8 cellular contexts compared by ENCODE assay signal in the genomic region with DNA sequence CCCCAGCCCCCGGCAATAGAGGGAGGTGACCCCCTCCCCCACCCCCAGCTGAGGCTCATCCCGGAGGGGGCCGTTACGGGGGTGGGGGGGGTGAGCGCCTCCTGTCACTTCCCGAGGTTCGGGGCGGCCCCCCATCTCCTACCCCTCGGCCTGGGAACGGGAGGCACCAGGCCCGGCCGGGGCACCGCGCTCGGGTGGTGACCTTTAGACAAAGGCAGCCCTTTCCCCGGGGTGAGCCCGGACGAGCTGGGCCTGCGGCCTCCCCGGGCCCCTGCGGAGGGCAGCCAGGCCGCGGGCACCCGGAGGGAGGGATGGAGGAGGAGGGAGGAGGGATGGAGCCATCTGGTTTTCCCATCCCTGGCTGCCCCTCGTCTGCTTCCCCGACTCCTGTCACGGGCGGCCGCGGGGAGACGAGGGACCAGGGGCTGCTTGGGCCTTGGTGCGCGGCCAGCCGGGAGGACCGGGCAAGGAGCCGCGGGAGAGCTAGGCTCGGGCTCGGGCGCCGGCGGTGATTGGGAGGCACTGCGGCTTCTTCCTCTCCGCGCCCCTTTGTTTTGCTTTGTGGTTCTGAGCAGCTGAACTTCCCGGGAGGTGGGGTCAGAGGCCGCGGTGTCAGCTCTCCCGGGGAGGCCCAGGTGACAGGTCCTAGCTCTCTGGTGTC. TPM values are rescaled to one million over a fixed set of nuclear protein-coding genes. Genes with fewer than 3 reads are reported as not detected.
DNase-seq lines count a peak whose midpoint lies in the region; ATAC-seq, FAIRE-seq and TF ChIP-seq lines count a peak whose summit lies in the region.

No MANE protein-coding gene starts in this region.

- peak; percentile 58 for DNase-seq in G401 (ENCODE audit: low spot score)
- peak; percentile 37 for DNase-seq in NCI-H146 treated with DMSO at 0.1 percent for 48 hours (lab: John Stamatoyannopoulos, UW; ENCODE audit: unreplicated experiment)
- DNase-seq in activated T-cell treated with anti-CD3 and anti-CD28 coated beads for 24 hours (ENCODE audit: low read depth): peak; percentile 25
- DNase-seq in endothelial cell of umbilical vein (ENCODE audit: low read depth, low spot score): peak; percentile 25
- DNase-seq in stimulated activated naive CD4-positive, alpha-beta T cell (lab: John Stamatoyannopoulos, UW): peak; percentile 12 to 62 (median 40)
- DNase-seq in T1000 (lab: John Stamatoyannopoulos, UW): no peak

- in situ Hi-C loops in G401 (cut with HindIII; ENCODE audit: low sequenced_read_pairs): no loop called here

- H3K9me3 ChIP-seq in endothelial cell of umbilical vein (replicated peaks; ENCODE audit: control insufficient read depth, insufficient read depth, low read length): no peaks in the 10 kb centered on the region
- H3K9me3 ChIP-seq in mononuclear cell (ENCODE audit: low read depth, low read length): no peaks in the 10 kb centered on the region

- POLR2A ChIA-PET in endothelial cell of umbilical vein (lab: Charles Lee): interaction anchor here (1.2 to 1.6 kb wide), 2 partner anchors 10 to 11 kb away, joined by 3 to 7 read pairs; no protein-coding TSS in a partner anchor

- dilution Hi-C loops in endothelial cell of umbilical vein (cut with MboI; ENCODE audit: extremely low pct_ligation_motif_present, low sequenced_read_pairs): no loop called here

- no peaks in the 10 kb centered on the region for H3K27me3 ChIP-seq in endothelial cell of umbilical vein (ENCODE audit: control insufficient read depth in 2 of 2, insufficient read depth in 2 of 2, low read length in 2 of 2)
- no peaks in the 10 kb centered on the region for H3K27me3 ChIP-seq in mononuclear cell (ENCODE audit: insufficient read depth, low read length)

- H3K4me3 ChIP-seq in endothelial cell of umbilical vein (replicated peaks in 1 of 3; ENCODE audit: insufficient read depth in 1 of 3, low read depth in 1 of 3, low read length in 3 of 3) (peak overlapping the region; percentile 72 to 95 (median 89)), mononuclear cell (ENCODE audit: low read length) (peak overlapping the region; percentile 89)

- no peaks in the 10 kb centered on the region for H4K20me1 ChIP-seq in endothelial cell of umbilical vein (replicated peaks; ENCODE audit: control insufficient read depth, extremely low read depth, insufficient read depth, low read length)

- H3K9ac ChIP-seq in endothelial cell of umbilical vein (replicated peaks; ENCODE audit: extremely low read depth, insufficient read depth, low read length): peak overlapping the region; percentile 97

- no TSS peak for BruUV-seq in endothelial cell of umbilical vein (replicated peaks; lab: Mats Ljungman, UMichigan)

- H3K27ac ChIP-seq in endothelial cell of umbilical vein (ENCODE audit: insufficient read depth, low read depth, low read length): peak overlapping the region; percentile 43

- peaks cover 31% of the 10 kb centered on the region for H3K4me1 ChIP-seq in endothelial cell of umbilical vein (ENCODE audit: control insufficient read depth, extremely low read depth, insufficient read depth, low read length)
- peaks cover 31% of the 10 kb centered on the region for H3K4me1 ChIP-seq in mononuclear cell (ENCODE audit: insufficient read depth, low read length)

- ATAC-seq in GM18868 (IDR thresholded peaks at IDR 0.05; ENCODE audit: unreplicated experiment): no peak

- peaks cover 62% of the 10 kb centered on the region for H3K79me2 ChIP-seq in endothelial cell of umbilical vein (ENCODE audit: control insufficient read depth, insufficient read depth, low read length)

- intact Hi-C loops in endothelial cell of umbilical vein (cut with micrococcal nuclease): loop anchor here (5.0 kb wide), 2 partner anchors 173 to 263 kb away; a partner anchor contains a TSS

- TF ChIP-seq POLR2A in endothelial cell of umbilical vein (IDR thresholded peaks at IDR 0.05; ENCODE audit: low read depth, low read length): no peak

- H3K4me2 ChIP-seq in endothelial cell of umbilical vein (ENCODE audit: insufficient read depth, low read length): peak overlapping the region; percentile 70

- TF ChIP-seq CTCF in endothelial cell of umbilical vein (IDR thresholded peaks at IDR 0.05; ENCODE audit: extremely low read depth in 1 of 2, insufficient read depth in 1 of 2, low read depth in 1 of 2, low read length in 2 of 2): no peak

- no peak overlapping the region for H2AFZ ChIP-seq in endothelial cell of umbilical vein (ENCODE audit: low read depth, low read length)

- CTCF ChIA-PET in endothelial cell of umbilical vein (lab: Charles Lee): interaction anchor here (0.6 to 2.2 kb wide), 12 partner anchors 10 to 219 kb away, joined by 3 to 18 read pairs (median 6); a partner anchor contains a TSS

- no peaks in the 10 kb centered on the region for H3K9me1 ChIP-seq in endothelial cell of umbilical vein (replicated peaks; ENCODE audit: control insufficient read depth, extremely low read depth, insufficient read depth, low read length)

- no peaks in the 10 kb centered on the region for H3K36me3 ChIP-seq in endothelial cell of umbilical vein (ENCODE audit: control insufficient read depth in 2 of 2, extremely low read depth in 1 of 2, insufficient read depth in 2 of 2, low read length in 2 of 2)

- FAIRE-seq in endothelial cell of umbilical vein (lab: Jason Lieb, UNC): no peak

TF ChIP-seq in endothelial cell of umbilical vein, 7 proteins besides CTCF, POLR2A, EP300 and RAD21:
- no peak for TF ChIP-seq JUN (IDR thresholded peaks at IDR 0.05; ENCODE audit: borderline replicate concordance, insufficient read depth, insufficient read length, low read depth)
- TF ChIP-seq POLR2AphosphoS5 (IDR thresholded peaks at IDR 0.05; ENCODE audit: insufficient read depth, low read depth, low read length): no peak
- no peak for TF ChIP-seq EZH2 (IDR thresholded peaks at IDR 0.05; ENCODE audit: borderline replicate concordance, low read depth, low read length, severe bottlenecking)
- TF ChIP-seq, protein P1, sequence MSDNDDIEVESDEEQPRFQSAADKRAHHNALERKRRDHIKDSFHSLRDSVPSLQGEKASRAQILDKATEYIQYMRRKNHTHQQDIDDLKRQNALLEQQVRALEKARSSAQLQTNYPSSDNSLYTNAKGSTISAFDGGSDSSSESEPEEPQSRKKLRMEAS (IDR thresholded peaks at IDR 0.05; ENCODE audit: insufficient read depth, insufficient read length): no peak
- no peak for TF ChIP-seq GATA2 (IDR thresholded peaks at IDR 0.05; ENCODE audit: insufficient read depth, insufficient read length, low read depth, low read length)
- no peak for TF ChIP-seq FOS (IDR thresholded peaks at IDR 0.05; ENCODE audit: borderline replicate concordance, insufficient read depth, low read length)
- TF ChIP-seq MYC (IDR thresholded peaks at IDR 0.05; ENCODE audit: low read depth, low read length): no peak

RNA-seq across cellular contexts. Expression of a gene that starts 1.1 kb away (rescaled TPM):
- total RNA-seq in G401 (2014; rRNA removed; shearing (Covaris generic)): 0.10 and 5.7 TPM in 2 replicates
- total RNA-seq in endothelial cell of umbilical vein (20.5 and 27.0 TPM in 2 replicates), mononuclear cell (21.9 TPM)
- 2.0 and 3.8 TPM in 2 replicates for polyA plus RNA-seq in endothelial cell of umbilical vein
- 2.5 and 4.4 TPM in 2 replicates for polyA plus RNA-seq in endothelial cell of umbilical vein (2011; cell fraction: cytosol; rRNA removed)
- polyA plus RNA-seq in endothelial cell of umbilical vein (2011; cell fraction: nucleus; rRNA removed): 8.9 and 9.5 TPM in 2 replicates
- 10.5 and 16.9 TPM in 2 replicates for polyA plus RNA-seq in endothelial cell of umbilical vein (2012)
- polyA minus RNA-seq in endothelial cell of umbilical vein: 10.4 and 13.0 TPM in 2 replicates
- 5.1 TPM for polyA minus RNA-seq in endothelial cell of umbilical vein (2011; cell fraction: cytosol; rRNA and poly(A)+ RNA removed)
- polyA minus RNA-seq in endothelial cell of umbilical vein (2011; cell fraction: nucleus; rRNA and poly(A)+ RNA removed): 5.7 and 12.7 TPM in 2 replicates

RNA-seq across cellular contexts. Expression of a gene that starts 37.1 kb away (rescaled TPM):
- not detected in 2 replicates for total RNA-seq in G401 (2014; rRNA removed; shearing (Covaris generic))
- 0.13 TPM in 1 of 2 replicates, not detected in the other for total RNA-seq in endothelial cell of umbilical vein
- 0.03 and 0.05 TPM in 2 replicates for polyA plus RNA-seq in endothelial cell of umbilical vein
- polyA plus RNA-seq in endothelial cell of umbilical vein (2011; cell fraction: cytosol; rRNA removed): 0.03 and 0.08 TPM in 2 replicates
- polyA plus RNA-seq in endothelial cell of umbilical vein (2011; cell fraction: nucleus; rRNA removed): not detected in 2 replicates
- 0.08 and 0.33 TPM in 2 replicates for polyA plus RNA-seq in endothelial cell of umbilical vein (2012)
- not detected in 2 replicates for polyA minus RNA-seq in endothelial cell of umbilical vein
- not detected for polyA minus RNA-seq in endothelial cell of umbilical vein (2011; cell fraction: cytosol; rRNA and poly(A)+ RNA removed)
- polyA minus RNA-seq in endothelial cell of umbilical vein (2011; cell fraction: nucleus; rRNA and poly(A)+ RNA removed): not detected in 2 replicates
- total RNA-seq in mononuclear cell: 0.21 TPM
